Comparison of ENCODE assay signal across 33 cellular contexts in genomic region chr3:62570888-62571287, GRCh38.
"Had no signal": no experiment of that assay in that cellular context is flagged by ENCODE, and none has a peak within 500 bp of the region (broad histone marks: within the 10 kb centered on the region; RNA-seq: fewer than 3 reads in every experiment).

No MANE protein-coding gene starts in this region.

- ATAC-seq: activated CD4-positive, alpha-beta T cell treated with anti-CD3 and anti-CD28 coated beads for 36 hours; activated CD4-positive, CD25-positive, alpha-beta regulatory T cell treated with anti-CD3 and anti-CD28 coated beads, Interleukin-2, amount 50 U/mL, for 24 hours; activated naive CD4-positive, alpha-beta T cell treated with anti-CD3 and anti-CD28 coated beads, Interleukin-2, amount 50 U/mL, for 72 hours; activated T-cell treated with anti-CD3 and anti-CD28 coated beads, Interleukin-2, amount 50 U/mL, for 4 hours; PC-3 had no signal

- H3K27ac ChIP-seq: adrenal gland, cardiac muscle cell, Peyer's patch, SJSA1 had no signal

- H3K36me3 ChIP-seq: adrenal gland, MG63, Peyer's patch, SJSA1 had no signal

- H3K27ac Mint-ChIP-seq: activated CD4-positive, alpha-beta memory T cell treated with anti-CD3 and anti-CD28 coated beads for 36 hours; activated CD4-positive, alpha-beta T cell treated with anti-CD3 and anti-CD28 coated beads for 36 hours; activated naive CD4-positive, alpha-beta T cell treated with anti-CD3 and anti-CD28 coated beads for 36 hours; activated naive CD4-positive, alpha-beta T cell treated with anti-CD3 and anti-CD28 coated beads, Interleukin-2, amount 50 U/mL, for 72 hours; activated T-helper 1 cell treated with anti-CD3 and anti-CD28 coated beads, Interleukin-12 subunit alpha, Interleukin-12 subunit beta, Interleukin-2, Interleukin-4 antibody, amounts not matched to agents 30 ng/mL and 10 ng/mL and 1 ng/mL, durations not matched to agents 14 hours and 24 hours and 36 hours; brain; T-helper 1 cell treated with Interleukin-12 subunit alpha and Interleukin-12 subunit beta and Interleukin-4 antibody, amounts not matched to agents 30 μg/mL and 1 μg/mL, for 36 hours; T-helper 2 cell treated with Interferon-gamma antibody and Interleukin-4, amounts not matched to agents 5 μg/mL and 100 μg/mL, for 36 hours had no signal

- DNase-seq: activated CD4-positive, alpha-beta memory T cell treated with anti-CD3 and anti-CD28 coated beads for 36 hours; activated CD4-positive, alpha-beta T cell treated with anti-CD3 and anti-CD28 coated beads for 36 hours; activated CD4-positive, alpha-beta T cell treated with anti-CD3 and anti-CD28 coated beads, Interleukin-2, amount 50 U/mL, for 1 hour; activated CD8-positive, alpha-beta memory T cell treated with anti-CD3 and anti-CD28 coated beads, Interleukin-2, amount 50 U/mL, for 4 hours; activated gamma-delta T cell treated with Interleukin-2 at 50 U/mL for 16 hours; activated naive CD4-positive, alpha-beta T cell treated with anti-CD3 and anti-CD28 coated beads for 36 hours; activated T-cell treated with anti-CD3 and anti-CD28 coated beads for 4 hours; activated T-cell treated with anti-CD3 and anti-CD28 coated beads, Interleukin-2, amount 50 U/mL, for 4 hours; adrenal gland; Kasumi-1; MG63; NCI-H1048; NCI-H1105 treated with DMSO at 0.1 percent for 48 hours; NCI-H1436; NCI-H1694; NCI-H1930; NCI-H2081 treated with DMSO at 0.1 percent for 48 hours; NCI-H345; NCI-H524 treated with DMSO at 0.1 percent for 48 hours; NK-92 treated with Interleukin-12 subunit alpha and Interleukin-12 subunit beta, amount 100 ng/mL, for 24 hours; PC-3; Peyer's patch; RPMI8226; SHP77 treated with DMSO at 0.1 percent for 48 hours; SK-N-SH had no signal

- H3K4me1 ChIP-seq: adrenal gland, Peyer's patch, SJSA1 had no signal

- H3K27me3 ChIP-seq: adrenal gland, cardiac muscle cell, MG63, Peyer's patch, SJSA1 had no signal

- H3K4me3 Mint-ChIP-seq: activated CD4-positive, alpha-beta memory T cell treated with anti-CD3 and anti-CD28 coated beads for 36 hours; activated CD4-positive, alpha-beta T cell treated with anti-CD3 and anti-CD28 coated beads for 36 hours; activated naive CD4-positive, alpha-beta T cell treated with anti-CD3 and anti-CD28 coated beads for 36 hours; activated T-cell treated with anti-CD3 and anti-CD28 coated beads, Interleukin-2, amount 50 U/mL, for 4 hours; activated T-helper 1 cell treated with anti-CD3 and anti-CD28 coated beads, Interleukin-12 subunit alpha, Interleukin-12 subunit beta, Interleukin-2, Interleukin-4 antibody, amounts not matched to agents 30 ng/mL and 10 ng/mL and 1 ng/mL, durations not matched to agents 14 hours and 24 hours and 36 hours; brain; T-helper 1 cell treated with Interleukin-12 subunit alpha and Interleukin-12 subunit beta and Interleukin-4 antibody, amounts not matched to agents 30 μg/mL and 1 μg/mL, for 36 hours; T-helper 2 cell treated with Interferon-gamma antibody and Interleukin-4, amounts not matched to agents 5 μg/mL and 100 μg/mL, for 36 hours had no signal

- H3K36me3 Mint-ChIP-seq: activated CD4-positive, alpha-beta memory T cell treated with anti-CD3 and anti-CD28 coated beads for 36 hours; activated naive CD4-positive, alpha-beta T cell treated with anti-CD3 and anti-CD28 coated beads, Interleukin-2, amount 50 U/mL, for 72 hours had no signal

- H3K4me2 ChIP-seq: SK-N-SH had no signal

- H3K27me3 Mint-ChIP-seq: activated CD4-positive, alpha-beta memory T cell treated with anti-CD3 and anti-CD28 coated beads for 36 hours; brain had no signal

- H3K4me3 ChIP-seq: adrenal gland, cardiac muscle cell, MG63, Peyer's patch, SJSA1 had no signal

- H3K9me2 ChIP-seq: SK-N-SH had no signal

- H3K4me1 Mint-ChIP-seq: activated CD4-positive, alpha-beta T cell treated with anti-CD3 and anti-CD28 coated beads for 36 hours; brain had no signal

- H3K9ac ChIP-seq: SK-N-SH had no signal

- H3K9me3 Mint-ChIP-seq: activated CD4-positive, alpha-beta memory T cell treated with anti-CD3 and anti-CD28 coated beads for 36 hours; activated naive CD4-positive, alpha-beta T cell treated with anti-CD3 and anti-CD28 coated beads for 36 hours; activated T-cell treated with anti-CD3 and anti-CD28 coated beads, Interleukin-2, amount 50 U/mL, for 4 hours; activated T-helper 1 cell treated with anti-CD3 and anti-CD28 coated beads, Interleukin-12 subunit alpha, Interleukin-12 subunit beta, Interleukin-2, Interleukin-4 antibody, amounts not matched to agents 30 ng/mL and 10 ng/mL and 1 ng/mL, durations not matched to agents 14 hours and 24 hours and 36 hours; brain; T-helper 1 cell treated with Interleukin-12 subunit alpha and Interleukin-12 subunit beta and Interleukin-4 antibody, amounts not matched to agents 30 μg/mL and 1 μg/mL, for 36 hours; T-helper 2 cell treated with Interferon-gamma antibody and Interleukin-4, amounts not matched to agents 5 μg/mL and 100 μg/mL, for 36 hours had no signal

- H3K9me3 ChIP-seq: adrenal gland, MG63, Peyer's patch, SJSA1, SK-N-SH had no signal
